8 cellular contexts compared by ENCODE assay signal in the genomic region with DNA sequence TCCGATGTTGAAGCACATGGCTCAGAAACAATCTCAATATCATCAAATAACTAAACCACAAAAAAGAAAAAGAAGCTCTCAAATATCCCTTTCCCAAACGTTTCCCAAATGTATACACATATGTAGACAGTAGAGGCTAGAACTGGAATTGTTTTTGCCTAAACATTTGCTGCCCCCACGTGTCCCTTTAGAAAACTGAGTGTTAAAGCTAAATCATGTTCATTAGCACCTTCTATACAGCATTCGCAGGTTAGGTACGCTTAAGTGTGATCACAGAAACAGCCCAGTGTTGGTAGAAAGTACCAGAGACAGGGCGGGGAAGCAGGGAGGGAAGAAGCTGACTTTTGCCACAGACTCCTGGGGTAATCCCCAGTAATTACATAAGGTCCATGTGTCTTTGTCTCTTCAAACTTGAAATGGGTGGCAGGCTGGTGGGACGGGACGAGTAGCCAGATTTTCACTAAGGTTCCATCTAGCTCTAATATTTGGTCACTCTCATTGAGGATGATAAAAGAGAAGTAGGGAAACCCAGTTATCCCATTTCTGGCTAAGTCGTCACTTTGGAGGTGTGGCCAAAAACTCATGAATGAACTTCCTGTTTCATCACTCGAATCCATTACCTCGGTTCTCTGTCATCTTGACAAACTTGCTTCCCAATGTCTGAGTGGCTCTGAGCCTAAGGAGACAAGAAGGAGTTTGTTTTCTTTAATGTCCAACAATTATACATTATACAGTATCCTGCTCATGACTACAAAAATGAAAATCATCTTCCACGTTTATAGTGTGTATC. TPM values are rescaled to one million over a fixed set of nuclear protein-coding genes. Genes with fewer than 3 reads are reported as not detected.
A peak's percentile ranks its signal among the peaks of the same experiment; 100 is the strongest.
DNase-seq lines count a peak whose midpoint lies in the region; ATAC-seq and TF ChIP-seq lines count a peak whose summit lies in the region.

No MANE protein-coding gene starts in this region.

- peak; percentile 87 to 91 for TF ChIP-seq RAD21 in liver (IDR thresholded peaks at IDR 0.05)

- H3K27ac ChIP-seq in liver (ENCODE audit: low read depth in 1 of 2, low read length in 2 of 2): no peak overlapping the region

- H3K4me1 ChIP-seq in liver (ENCODE audit: control insufficient read depth in 4 of 4, insufficient read depth in 4 of 4, low read length in 3 of 4): peaks cover 6 to 20% (median 11%) of the 10 kb centered on the region in 4 donors

- DNase-seq in DMS153 treated with DMSO at 0.1 percent for 48 hours (lab: John Stamatoyannopoulos, UW; ENCODE audit: unreplicated experiment): peak; percentile 19
- peak; percentile 56 for DNase-seq in NCI-H2227 treated with DMSO at 0.1 percent for 48 hours (lab: John Stamatoyannopoulos, UW)
- DNase-seq in astrocyte of the cerebellum (ENCODE audit: low read depth): peak; percentile 42
- DNase-seq in stimulated activated naive CD4-positive, alpha-beta T cell treated with Interleukin-2 at 50 U/mL for 16 hours (lab: John Stamatoyannopoulos, UW): no peak
- DNase-seq in mesenteric fat pad (ENCODE audit: low spot score): no peak

- H3K27me3 ChIP-seq in liver (ENCODE audit: control insufficient read depth in 4 of 4, insufficient read depth in 4 of 4, low read length in 3 of 4): peaks cover 0 to 12% (median 2%) of the 10 kb centered on the region in 4 donors

- ATAC-seq in GM18907 (IDR thresholded peaks at IDR 0.05; ENCODE audit: unreplicated experiment) (peak; percentile 78), HG03095 (IDR thresholded peaks at IDR 0.05; ENCODE audit: unreplicated experiment) (peak; percentile 76)

- no peaks in the 10 kb centered on the region for H3K9me3 ChIP-seq in liver (ENCODE audit: control insufficient read depth in 4 of 4, low read length in 3 of 4)

- H3K4me3 ChIP-seq in astrocyte of the cerebellum (ENCODE audit: low read depth, low read length) (no peak overlapping the region), liver (ENCODE audit: low read depth in 1 of 3, low read length in 3 of 3) (no peak overlapping the region)

- H3K9ac ChIP-seq in liver (ENCODE audit: low read depth in 1 of 2, low read length in 2 of 2): no peak overlapping the region

- in situ Hi-C loops in astrocyte of the cerebellum (cut with HindIII; ENCODE audit: low sequenced_read_pairs): no loop called here

- TF ChIP-seq CTCF in astrocyte of the cerebellum (IDR thresholded peaks at IDR 0.05; ENCODE audit: low read depth, low read length, missing control alignments) (peak; percentile 49), liver (IDR thresholded peaks at IDR 0.05; ENCODE audit: low read depth, low read length, missing input control) (peak; percentile 54)

- 32% methylated on average over 12 of the region's 12 CpGs for WGBS in liver

- H3K36me3 ChIP-seq in liver (ENCODE audit: control insufficient read depth in 4 of 4, insufficient read depth in 3 of 4, low read depth in 1 of 4, low read length in 3 of 4): no peaks in the 10 kb centered on the region

TF ChIP-seq in liver, 16 proteins besides CTCF, POLR2A, EP300 and RAD21:
- no peak for TF ChIP-seq YY1 (IDR thresholded peaks at IDR 0.05)
- TF ChIP-seq NR2F2 (IDR thresholded peaks at IDR 0.05): no peak
- TF ChIP-seq RXRA (IDR thresholded peaks at IDR 0.05): no peak
- TF ChIP-seq, protein P1, sequence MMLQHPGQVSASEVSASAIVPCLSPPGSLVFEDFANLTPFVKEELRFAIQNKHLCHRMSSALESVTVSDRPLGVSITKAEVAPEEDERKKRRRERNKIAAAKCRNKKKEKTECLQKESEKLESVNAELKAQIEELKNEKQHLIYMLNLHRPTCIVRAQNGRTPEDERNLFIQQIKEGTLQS (IDR thresholded peaks at IDR 0.05): no peak
- TF ChIP-seq, protein P2, sequence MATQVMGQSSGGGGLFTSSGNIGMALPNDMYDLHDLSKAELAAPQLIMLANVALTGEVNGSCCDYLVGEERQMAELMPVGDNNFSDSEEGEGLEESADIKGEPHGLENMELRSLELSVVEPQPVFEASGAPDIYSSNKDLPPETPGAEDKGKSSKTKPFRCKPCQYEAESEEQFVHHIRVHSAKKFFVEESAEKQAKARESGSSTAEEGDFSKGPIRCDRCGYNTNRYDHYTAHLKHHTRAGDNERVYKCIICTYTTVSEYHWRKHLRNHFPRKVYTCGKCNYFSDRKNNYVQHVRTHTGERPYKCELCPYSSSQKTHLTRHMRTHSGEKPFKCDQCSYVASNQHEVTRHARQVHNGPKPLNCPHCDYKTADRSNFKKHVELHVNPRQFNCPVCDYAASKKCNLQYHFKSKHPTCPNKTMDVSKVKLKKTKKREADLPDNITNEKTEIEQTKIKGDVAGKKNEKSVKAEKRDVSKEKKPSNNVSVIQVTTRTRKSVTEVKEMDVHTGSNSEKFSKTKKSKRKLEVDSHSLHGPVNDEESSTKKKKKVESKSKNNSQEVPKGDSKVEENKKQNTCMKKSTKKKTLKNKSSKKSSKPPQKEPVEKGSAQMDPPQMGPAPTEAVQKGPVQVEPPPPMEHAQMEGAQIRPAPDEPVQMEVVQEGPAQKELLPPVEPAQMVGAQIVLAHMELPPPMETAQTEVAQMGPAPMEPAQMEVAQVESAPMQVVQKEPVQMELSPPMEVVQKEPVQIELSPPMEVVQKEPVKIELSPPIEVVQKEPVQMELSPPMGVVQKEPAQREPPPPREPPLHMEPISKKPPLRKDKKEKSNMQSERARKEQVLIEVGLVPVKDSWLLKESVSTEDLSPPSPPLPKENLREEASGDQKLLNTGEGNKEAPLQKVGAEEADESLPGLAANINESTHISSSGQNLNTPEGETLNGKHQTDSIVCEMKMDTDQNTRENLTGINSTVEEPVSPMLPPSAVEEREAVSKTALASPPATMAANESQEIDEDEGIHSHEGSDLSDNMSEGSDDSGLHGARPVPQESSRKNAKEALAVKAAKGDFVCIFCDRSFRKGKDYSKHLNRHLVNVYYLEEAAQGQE (IDR thresholded peaks at IDR 0.05): no peak
- no peak for TF ChIP-seq JUND (IDR thresholded peaks at IDR 0.05)

RNA-seq across cellular contexts. Expression of a gene that starts 15.0 kb away (rescaled TPM):
- total RNA-seq in liver: under 1 TPM in 1 of 2 donors, not detected in 1; 0.08 TPM
- polyA plus RNA-seq in liver: under 1 TPM in 1 of 2 donors, not detected in 1; 0.03 TPM
- total RNA-seq in mesenteric fat pad: 1.9 TPM

Comparison
In these comparisons a context has a peak if more than half of its experiments do, and no peak if none do; other contexts are left out.
1. DNase-seq: peak in DMS153 treated with DMSO at 0.1 percent for 48 hours (single experiment), NCI-H2227 treated with DMSO at 0.1 percent for 48 hours (single experiment) and astrocyte of the cerebellum (single experiment); none in stimulated activated naive CD4-positive, alpha-beta T cell treated with Interleukin-2 at 50 U/mL for 16 hours (single experiment) and mesenteric fat pad (single experiment).